Comparison of ENCODE assay signal across 16 cellular contexts in the genomic region with DNA sequence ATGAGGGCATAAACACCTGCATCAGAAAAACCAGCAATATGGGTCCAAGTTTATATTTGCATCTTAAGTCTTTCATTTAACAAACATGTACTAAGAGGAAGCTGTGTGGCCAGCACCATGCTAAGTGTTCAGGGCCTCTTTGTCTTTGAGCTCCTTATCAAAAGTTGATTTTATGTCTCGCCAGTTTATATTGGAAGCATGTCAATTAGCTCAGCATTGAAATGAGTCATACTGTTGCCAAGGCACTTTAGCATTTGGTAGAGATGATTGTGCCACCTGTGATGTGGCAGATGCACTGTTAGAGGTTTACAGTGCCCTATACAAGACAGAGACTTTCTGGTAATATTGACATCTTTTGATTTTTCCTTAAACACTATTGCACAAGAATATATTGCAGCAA.
DNase-seq lines count a peak whose midpoint lies in the region; ATAC-seq, FAIRE-seq and TF ChIP-seq lines count a peak whose summit lies in the region.
"Had no signal": no experiment of that assay in that cellular context is flagged by ENCODE, and none has a peak within 500 bp of the region (broad histone marks: within the 10 kb centered on the region; RNA-seq: fewer than 3 reads in every experiment).

No MANE protein-coding gene starts in this region.

- H3K4me3 ChIP-seq in bronchial epithelial cell (ENCODE audit: low read depth, low read length), result no peak overlapping the region
- H3K4me3 ChIP-seq: colonic mucosa, GM12878, hepatocyte had no signal

- no peaks in the 10 kb centered on the region for H3K36me3 ChIP-seq in bronchial epithelial cell (ENCODE audit: control insufficient read depth, insufficient read depth, low read length)
- H3K36me3 ChIP-seq: colonic mucosa had no signal

- DNase-seq in Daoy (ENCODE audit: low read depth) (peak; percentile 62), NCI-H1105 treated with DMSO at 0.1 percent for 48 hours (lab: John Stamatoyannopoulos, UW) (peak; percentile 81), bronchial epithelial cell (ENCODE audit: low read depth) (peak; percentile 69), lung microvascular endothelial cell (ENCODE audit: low read depth in 2 of 2) (peak; percentile 52 to 61)
- DNase-seq in NK-92 treated with Interleukin-12 subunit alpha and Interleukin-12 subunit beta, amount 100 ng/mL, for 24 hours (lab: John Stamatoyannopoulos, UW), result no peak
- DNase-seq: activated effector memory CD4-positive, alpha-beta T cell treated with Interleukin-2 at 50 U/mL for 16 hours; colonic mucosa; naive thymus-derived CD4-positive, alpha-beta T cell; Right ventricle myocardium superior; stimulated activated CD4-positive, alpha-beta T cell treated with anti-CD3 and anti-CD28 coated beads, Interleukin-15, amount 100 ng/mL, for 24 hours had no signal

- ATAC-seq in activated CD4-positive, CD25-positive, alpha-beta regulatory T cell treated with anti-CD3 and anti-CD28 coated beads, Interleukin-2, amount 50 U/mL, for 24 hours, result no peak
- no peak for ATAC-seq in HG02981 (IDR thresholded peaks at IDR 0.05; ENCODE audit: unreplicated experiment)
- ATAC-seq in GM18511 (IDR thresholded peaks at IDR 0.05; ENCODE audit: unreplicated experiment), result no peak
- ATAC-seq: GM12878; naive thymus-derived CD4-positive, alpha-beta T cell; stimulated activated effector memory CD8-positive, alpha-beta T cell treated with anti-CD3 and anti-CD28 coated beads, Interleukin-12 subunit alpha, Interleukin-12 subunit beta, amount 100 ng/mL, for 72 hours had no signal

- no peaks in the 10 kb centered on the region for H3K27me3 ChIP-seq in bronchial epithelial cell (ENCODE audit: control insufficient read depth, insufficient read depth, low read length)
- H3K27me3 ChIP-seq: colonic mucosa, hepatocyte had no signal

- TF ChIP-seq CTCF in bronchial epithelial cell (IDR thresholded peaks at IDR 0.05; ENCODE audit: insufficient read depth, low read length, severe bottlenecking), result no peak

- FAIRE-seq in bronchial epithelial cell (lab: Jason Lieb, UNC), result no peak
- FAIRE-seq: GM12878 had no signal
